In the genomic region with DNA sequence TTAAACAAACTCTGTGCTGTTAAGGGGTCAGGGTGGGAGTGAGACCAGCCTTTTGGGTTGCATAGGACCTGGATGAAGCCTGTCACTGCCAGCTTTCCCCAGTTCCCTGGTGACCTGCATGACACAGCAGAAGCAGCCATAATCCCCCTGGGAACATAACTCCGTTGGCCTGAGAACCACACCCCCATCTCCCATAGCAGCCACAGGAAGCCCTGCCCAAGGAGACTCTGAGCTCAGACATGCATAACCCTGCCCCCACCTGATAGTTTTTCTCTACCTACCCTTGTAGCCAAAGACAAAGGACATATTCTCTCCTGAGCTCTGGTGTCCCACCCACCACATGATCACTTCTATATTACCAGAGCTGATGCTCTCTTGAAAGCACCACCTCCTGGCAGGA, we compare ENCODE assay signal across 26 cellular contexts.
A peak's percentile ranks its signal among the peaks of the same experiment; 100 is the strongest.
DNase-seq lines count a peak whose midpoint lies in the region; ATAC-seq, FAIRE-seq and TF ChIP-seq lines count a peak whose summit lies in the region.
"Had no signal": no experiment of that assay in that cellular context is flagged by ENCODE, and none has a peak within 500 bp of the region (broad histone marks: within the 10 kb centered on the region; RNA-seq: fewer than 3 reads in every experiment).

No MANE protein-coding gene starts in this region.

- H4K5ac ChIP-seq in H1 (ENCODE audit: insufficient read length, low read depth, low read length), result no peak overlapping the region

- H2BK5ac ChIP-seq in H1 (ENCODE audit: low read depth, low read length), result no peak overlapping the region

- H3K4me3 ChIP-seq in mammary epithelial cell (replicated peaks in 1 of 3; ENCODE audit: insufficient read depth in 1 of 3, low read depth in 2 of 3, low read length in 3 of 3) (no peak overlapping the region), breast epithelium (no peak overlapping the region), H1 (ENCODE audit: extremely low read depth in 1 of 4, insufficient read depth in 2 of 4, low read depth in 3 of 4, low read length in 4 of 4) (no peak overlapping the region), lower lobe of right lung (no peak overlapping the region)
- H3K4me3 ChIP-seq: ovary, stomach, transverse colon had no signal

- no peak overlapping the region for H2BK12ac ChIP-seq in H1 (ENCODE audit: low read depth, low read length)

- H3K4ac ChIP-seq in H1 (replicated peaks; ENCODE audit: insufficient read length, low read depth, low read length), result no peak overlapping the region

- no peak overlapping the region for H3K18ac ChIP-seq in H1 (ENCODE audit: extremely low read depth, low read length)

- no peak for FAIRE-seq in H1 (lab: Jason Lieb, UNC)
- FAIRE-seq: A204.1, endometrium had no signal

- TF ChIP-seq CTCF in mammary epithelial cell (conservative IDR thresholded peaks at IDR 0.05 in 1 of 2, IDR thresholded peaks at IDR 0.05 in 1 of 2; ENCODE audit: extremely low read depth in 1 of 2, insufficient read depth in 1 of 2, low read depth in 1 of 2, low read length in 2 of 2) (no peak), breast epithelium (IDR thresholded peaks at IDR 0.05) (no peak), H1 (IDR thresholded peaks at IDR 0.05; ENCODE audit: control extremely low read depth in 1 of 3, insufficient read depth in 1 of 3, low read depth in 1 of 3, low read length in 3 of 3) (no peak), lower lobe of right lung (IDR thresholded peaks at IDR 0.05) (no peak)

- no peak overlapping the region for H2BK20ac ChIP-seq in H1 (ENCODE audit: low read length)

- 73% methylated on average over 1 of the region's 1 CpG for WGBS in mammary epithelial cell (ENCODE audit: low coverage, missing lambda C conversion rate)
- 80% methylated on average over 1 of the region's 1 CpG; no CpG with 5 or more reads in 1 of the 2 experiments for WGBS in H1 (ENCODE audit: extremely low coverage in 1 of 2, insufficient coverage in 1 of 2, insufficient read length in 1 of 2, insufficient replicate concordance in 2 of 2, low coverage in 1 of 2, low lambda C conversion rate in 2 of 2, missing lambda C conversion rate in 1 of 2), 2 experiments

- TF ChIP-seq EP300 in H1 (IDR thresholded peaks at IDR 0.05; ENCODE audit: borderline replicate concordance in 1 of 2, low read depth in 2 of 2, low read length in 2 of 2), result no peak

- peak overlapping the region; percentile 21 for H2AFZ ChIP-seq in mammary epithelial cell (ENCODE audit: low read depth, low read length)
- 0 out of 2 replicates have a peak overlapping the region, but pooled peaks have one; percentile 31 for H2AFZ ChIP-seq in H1 (ENCODE audit: low read length)

- H4K8ac ChIP-seq in H1 (ENCODE audit: extremely low read depth, insufficient read depth, low read length), result no peak overlapping the region

- POLR2A ChIA-PET in H1 (lab: Charles Lee; ENCODE audit: partially characterized antibody), result no interaction called here

- no TSS peak for BruUV-seq in mammary epithelial cell (replicated peaks; lab: Mats Ljungman, UMichigan)

- H3K4me2 ChIP-seq in mammary epithelial cell (ENCODE audit: insufficient read depth, low read depth, low read length) (no peak overlapping the region), H1 (ENCODE audit: insufficient read depth in 1 of 2, low read depth in 2 of 2, low read length in 2 of 2) (no peak overlapping the region)

- H3K56ac ChIP-seq in H1 (replicated peaks; ENCODE audit: insufficient read length, low read depth, low read length), result no peak overlapping the region

- dilution Hi-C loops in mammary epithelial cell (cut with HindIII; ENCODE audit: low sequenced_read_pairs), result no loop called here

- H2AK5ac ChIP-seq in H1 (ENCODE audit: low read depth, low read length), result no peak overlapping the region

- H2BK15ac ChIP-seq in H1 (ENCODE audit: low read length), result no peak overlapping the region

- H3K9ac ChIP-seq in mammary epithelial cell (ENCODE audit: insufficient read depth, low read length) (no peak overlapping the region), H1 (replicated peaks in 1 of 4; ENCODE audit: extremely low read depth in 1 of 4, low read depth in 3 of 4, low read length in 3 of 4) (no peak overlapping the region)

- no peak overlapping the region for H3K14ac ChIP-seq in H1 (ENCODE audit: insufficient read length)

- H4K20me1 ChIP-seq in mammary epithelial cell (ENCODE audit: insufficient read depth, low read length) (no peaks in the 10 kb centered on the region), H1 (replicated peaks in 1 of 2; ENCODE audit: control insufficient read depth in 1 of 2, insufficient read depth in 2 of 2, low read length in 2 of 2) (no peaks in the 10 kb centered on the region)

- ATAC-seq in HG03159 (IDR thresholded peaks at IDR 0.05; ENCODE audit: unreplicated experiment) (no peak), lower lobe of right lung (no peak)
- ATAC-seq: right cardiac atrium had no signal

- H3K27ac ChIP-seq in mammary epithelial cell (ENCODE audit: insufficient read depth, low read depth, low read length), result no peak overlapping the region
- H3K27ac ChIP-seq in breast epithelium, result no peak overlapping the region
- H3K27ac ChIP-seq in H1 (ENCODE audit: low read depth, low read length), result no peak overlapping the region
- H3K27ac ChIP-seq in lower lobe of right lung, result no peak overlapping the region
- H3K27ac ChIP-seq: ovary, stomach, transverse colon had no signal

- no peak overlapping the region for H3K23ac ChIP-seq in H1 (ENCODE audit: insufficient read length)

- H3K27me3 ChIP-seq in mammary epithelial cell (ENCODE audit: insufficient read depth, low read length) (no peaks in the 10 kb centered on the region), breast epithelium (no peaks in the 10 kb centered on the region), H1 (replicated peaks in 1 of 4; ENCODE audit: control insufficient read depth in 3 of 4, extremely low read depth in 1 of 4, insufficient read depth in 3 of 4, low read length in 3 of 4) (no peaks in the 10 kb centered on the region), lower lobe of right lung (ENCODE audit: low read depth) (no peaks in the 10 kb centered on the region)
- H3K27me3 ChIP-seq: ovary, stomach, transverse colon had no signal

- H4K91ac ChIP-seq in H1 (replicated peaks; ENCODE audit: insufficient read length, low read length), result no peak overlapping the region

- in situ Hi-C loops in mammary epithelial cell (cut with MboI; ENCODE audit: low sequenced_read_pairs in 2 of 2), result no loop called here

- H2BK120ac ChIP-seq in H1 (replicated peaks; ENCODE audit: low read depth, low read length), result no peak overlapping the region

- no peak for TF ChIP-seq POLR2A in breast epithelium (IDR thresholded peaks at IDR 0.05)
- no peak for TF ChIP-seq POLR2A in H1 (IDR thresholded peaks at IDR 0.05; ENCODE audit: control extremely low read depth in 1 of 2, low read depth in 2 of 2, low read length in 2 of 2)

- no peaks in the 10 kb centered on the region for H3K79me1 ChIP-seq in H1 (ENCODE audit: low read depth, low read length)

- H3K23me2 ChIP-seq in H1 (ENCODE audit: low read depth, low read length), result no peaks in the 10 kb centered on the region

- H3K9me3 ChIP-seq in mammary epithelial cell (replicated peaks; ENCODE audit: insufficient read depth, low read length) (no peaks in the 10 kb centered on the region), breast epithelium (peaks cover 12 to 21% of the 10 kb centered on the region in 2 donors), H1 (ENCODE audit: insufficient read depth in 2 of 2, low read depth in 1 of 2, low read length in 1 of 2) (0 out of 4 replicates have a peak, but pooled peaks cover 0 to 4% of the 10 kb centered on the region in 2 experiments), lower lobe of right lung (no peaks in the 10 kb centered on the region)
- H3K9me3 ChIP-seq: ovary had no signal

- H3K79me2 ChIP-seq in mammary epithelial cell (ENCODE audit: insufficient read depth, low read length) (no peaks in the 10 kb centered on the region), H1 (ENCODE audit: control insufficient read depth in 1 of 2, insufficient read depth in 2 of 2, low read length in 2 of 2) (no peaks in the 10 kb centered on the region)

- H3K36me3 ChIP-seq in mammary epithelial cell (ENCODE audit: insufficient read depth, low read length) (no peaks in the 10 kb centered on the region), breast epithelium (no peaks in the 10 kb centered on the region), H1 (ENCODE audit: control insufficient read depth in 2 of 4, insufficient read depth in 4 of 4, low read length in 3 of 4) (no peaks in the 10 kb centered on the region), lower lobe of right lung (no peaks in the 10 kb centered on the region)
- H3K36me3 ChIP-seq: ovary, stomach, transverse colon had no signal

- intact Hi-C loops in mammary epithelial cell (cut with micrococcal nuclease) (no loop called here), breast epithelium (cut with DNase I; ENCODE audit: low total_unique reads) (no loop called here), lower lobe of right lung (cut with DNase I) (no loop called here)

- no peak for TF ChIP-seq RAD21 in H1 (IDR thresholded peaks at IDR 0.05 in 1 of 2, conservative IDR thresholded peaks at IDR 0.05 in 1 of 2; ENCODE audit: low read depth in 2 of 2, low read length in 2 of 2)

- no peaks in the 10 kb centered on the region for H3K4me1 ChIP-seq in mammary epithelial cell (ENCODE audit: insufficient read depth, low read length)
- no peaks in the 10 kb centered on the region for H3K4me1 ChIP-seq in breast epithelium
- no peaks in the 10 kb centered on the region for H3K4me1 ChIP-seq in H1 (replicated peaks in 1 of 4; ENCODE audit: control insufficient read depth in 3 of 4, insufficient read depth in 4 of 4, low read length in 3 of 4)
- no peaks in the 10 kb centered on the region for H3K4me1 ChIP-seq in lower lobe of right lung
- H3K4me1 ChIP-seq: transverse colon had no signal

- CTCF ChIA-PET in mammary epithelial cell (lab: Charles Lee; ENCODE audit: low non-redundant PET), result no interaction called here
- CTCF ChIA-PET in H1 (lab: Charles Lee; ENCODE audit: partially characterized antibody), result interaction anchor here (0.5 to 1.7 kb wide), 2 partner anchors 19 to 336 kb away, joined by 3 to 5 read pairs; no protein-coding TSS in a partner anchor

- DNase-seq in mammary epithelial cell, result no peak
- no peak for DNase-seq in breast epithelium (ENCODE audit: low spot score in 2 of 2)
- peak; percentile 61 for DNase-seq in NCI-H748 treated with DMSO at 0.1 percent for 48 hours (lab: John Stamatoyannopoulos, UW)
- no peak for DNase-seq in H1 (ENCODE audit: low read depth in 1 of 2, low spot score in 2 of 2)
- DNase-seq in lower lobe of right lung, result no peak
- DNase-seq in activated CD4-positive, alpha-beta T cell treated with anti-CD3 and anti-CD28 coated beads, Interleukin-2, amount 50 U/mL, for 48 hours, result no peak
- no peak for DNase-seq in activated effector memory CD4-positive, alpha-beta T cell treated with Interleukin-2 at 50 U/mL for 16 hours
- DNase-seq: activated CD4-positive, CD25-positive, alpha-beta regulatory T cell treated with anti-CD3 and anti-CD28 coated beads, Interleukin-2, amount 50 U/mL, for 72 hours; activated naive CD4-positive, alpha-beta T cell treated with Interleukin-2 at 50 U/mL for 16 hours; activated T-cell treated with anti-CD3 and anti-CD28 coated beads, Interleukin-2, amount 50 U/mL, for 1 hour; amniotic stem cell; glutamatergic neuron; HCEC 1CT; Karpas-422; naive B cell; NCI-H1092; NCI-H2029 treated with DMSO at 0.1 percent for 48 hours; NCI-H510A treated with DMSO at 0.1 percent for 48 hours; ovary; right cardiac atrium; stomach; T-helper 9 cell; transverse colon had no signal
